Comparison of ENCODE assay signal across 9 cellular contexts in the genomic region with DNA sequence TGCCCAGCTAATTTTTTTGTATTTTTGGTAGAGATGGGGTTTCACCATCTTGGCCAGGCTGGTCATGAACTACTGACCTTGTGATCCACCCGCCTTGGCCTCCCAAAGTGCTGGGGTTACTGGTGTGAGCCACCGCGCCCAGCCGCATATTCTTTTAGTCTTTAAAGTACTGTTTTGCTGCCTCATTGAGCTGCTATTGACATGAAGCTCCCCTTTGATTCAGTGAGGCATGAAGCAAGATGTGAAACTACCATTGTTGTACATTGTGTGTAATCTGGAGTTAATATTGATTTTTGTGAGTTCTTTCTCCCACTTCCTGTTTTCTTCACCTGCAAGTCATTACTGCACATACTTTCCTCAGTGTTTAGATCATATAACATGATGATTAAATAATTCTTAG.
DNase-seq lines count a peak whose midpoint lies in the region; ATAC-seq and TF ChIP-seq lines count a peak whose summit lies in the region.
"Had no signal": no experiment of that assay in that cellular context is flagged by ENCODE, and none has a peak within 500 bp of the region (broad histone marks: within the 10 kb centered on the region; RNA-seq: fewer than 3 reads in every experiment).

No MANE protein-coding gene starts in this region.

- H3K27ac ChIP-seq in CD4-positive, alpha-beta T cell (ENCODE audit: low read depth, low read length), result no peak overlapping the region
- H3K27ac ChIP-seq in right cardiac atrium (ENCODE audit: low read length), result no peak overlapping the region

- peak; percentile 91 for ATAC-seq in GM19397 (IDR thresholded peaks at IDR 0.05; ENCODE audit: unreplicated experiment)
- ATAC-seq in HG03045 (IDR thresholded peaks at IDR 0.05; ENCODE audit: unreplicated experiment), result peak; percentile 65
- no peak for ATAC-seq in CD4-positive, alpha-beta T cell (ENCODE audit: poor library complexity)
- ATAC-seq in right cardiac atrium, result no peak

- H3K4me3 ChIP-seq in GM06990 (replicated peaks; ENCODE audit: low read depth, low read length) (no peak overlapping the region), right cardiac atrium (ENCODE audit: low read length) (no peak overlapping the region)

- H3K36me3 Mint-ChIP-seq in CD4-positive, alpha-beta T cell (ENCODE audit: low read depth), result peaks cover 31% of the 10 kb centered on the region

- H3K27me3 ChIP-seq in GM06990 (replicated peaks; ENCODE audit: control insufficient read depth, insufficient read depth, low read length), result no peaks in the 10 kb centered on the region
- no peaks in the 10 kb centered on the region for H3K27me3 ChIP-seq in CD4-positive, alpha-beta T cell (ENCODE audit: control insufficient read depth, insufficient read depth, low read length)
- no peaks in the 10 kb centered on the region for H3K27me3 ChIP-seq in right cardiac atrium (ENCODE audit: control insufficient read depth, insufficient read depth)

- no peak for TF ChIP-seq CTCF in GM06990 (IDR thresholded peaks at IDR 0.05; ENCODE audit: insufficient read depth, low read length, poor library complexity, severe bottlenecking)
- no peak for TF ChIP-seq CTCF in CD4-positive, alpha-beta T cell (IDR thresholded peaks at IDR 0.05)

- H3K27ac Mint-ChIP-seq in CD4-positive, alpha-beta T cell, result no peak overlapping the region

- no peaks in the 10 kb centered on the region; the same call in 1 of the 2 replicates for H3K36me3 ChIP-seq in GM06990 (ENCODE audit: control insufficient read depth, insufficient read depth, low read length)

- no peaks in the 10 kb centered on the region for H3K9me3 Mint-ChIP-seq in CD4-positive, alpha-beta T cell

- intact Hi-C loops in CD4-positive, alpha-beta T cell (cut with DNase I, micrococcal nuclease), result no loop called here
- intact Hi-C loops in right cardiac atrium (cut with DNase I), result no loop called here

- no peaks in the 10 kb centered on the region for H3K4me1 Mint-ChIP-seq in CD4-positive, alpha-beta T cell (ENCODE audit: low read depth)

- no peaks in the 10 kb centered on the region for H3K4me1 ChIP-seq in right cardiac atrium (ENCODE audit: control insufficient read depth, insufficient read depth, low read length)

- 98% methylated on average over 4 of the region's 4 CpGs for WGBS in right cardiac atrium

- CTCF ChIA-PET in CD4-positive, alpha-beta T cell (lab: Charles Lee), result no interaction called here

- H3K27me3 Mint-ChIP-seq in CD4-positive, alpha-beta T cell, result no peaks in the 10 kb centered on the region

- DNase-seq in GM06990 (ENCODE audit: extremely low read depth, insufficient read length) (peak; percentile 64), NCI-H345 (lab: John Stamatoyannopoulos, UW) (peak; percentile 10), inferior parietal cortex (ENCODE audit: extremely low spot score) (no peak), COR-L47 (lab: John Stamatoyannopoulos, UW) (no peak), right cardiac atrium (no peak)
- no peak for DNase-seq in CD4-positive, alpha-beta T cell
- DNase-seq: activated naive CD4-positive, alpha-beta T cell had no signal

- POLR2A ChIA-PET in CD4-positive, alpha-beta T cell (lab: Charles Lee), result no interaction called here

- H3K4me3 Mint-ChIP-seq in CD4-positive, alpha-beta T cell, result no peak overlapping the region

- H3K9me3 ChIP-seq in CD4-positive, alpha-beta T cell (ENCODE audit: control insufficient read depth, low read length), result no peaks in the 10 kb centered on the region
- no peaks in the 10 kb centered on the region for H3K9me3 ChIP-seq in right cardiac atrium (ENCODE audit: control insufficient read depth, low read length)

Comparison
In these comparisons a context has a peak if more than half of its experiments do, and no peak if none do; other contexts are left out.
1. DNase-seq: peak in GM06990 (single experiment) and NCI-H345 (single experiment); none in inferior parietal cortex (single experiment), COR-L47 (single experiment), CD4-positive, alpha-beta T cell (0 of 10) and right cardiac atrium (0 of 3).
2. ATAC-seq: peak in GM19397 (single experiment) and HG03045 (single experiment); none in CD4-positive, alpha-beta T cell (single experiment) and right cardiac atrium (0 of 2).